ENCODE assay signal across 19 cellular contexts in the genomic region with DNA sequence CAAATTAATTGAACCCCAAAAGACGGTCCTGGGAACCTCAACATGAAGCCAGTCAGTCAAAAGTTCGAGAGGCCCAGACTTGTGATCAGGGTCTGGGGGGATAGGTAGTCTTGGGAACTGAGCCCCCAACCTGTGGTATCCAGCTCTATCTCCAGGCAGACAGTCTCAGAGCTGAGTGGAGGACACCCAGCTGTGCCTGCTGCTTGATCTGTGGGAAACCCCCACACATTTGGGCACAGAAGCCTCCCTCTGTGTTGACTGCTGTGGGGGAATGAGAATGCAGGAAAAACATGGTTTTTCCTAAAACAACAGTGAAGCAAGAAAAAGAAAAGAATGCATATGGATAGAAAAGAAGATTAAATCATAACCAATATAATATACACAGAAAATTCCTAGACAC. TPM values are rescaled to one million over a fixed set of nuclear protein-coding genes. Genes with fewer than 3 reads are reported as not detected.
DNase-seq lines count a peak whose midpoint lies in the region; ATAC-seq and TF ChIP-seq lines count a peak whose summit lies in the region.
"Had no signal": no experiment of that assay in that cellular context is flagged by ENCODE, and none has a peak within 500 bp of the region (broad histone marks: within the 10 kb centered on the region; RNA-seq: fewer than 3 reads in every experiment).

No MANE protein-coding gene starts in this region.

- peaks cover 5% of the 10 kb centered on the region for H3K36me3 Mint-ChIP-seq in WTC11
- no peaks in the 10 kb centered on the region for H3K36me3 Mint-ChIP-seq in dendritic cell treated with granulocyte-macrophage colony-stimulating factor and Interleukin-4, amounts not matched to agents 40 ng/mL and 50 ng/mL, for 4 days (ENCODE audit: low read depth)
- H3K36me3 Mint-ChIP-seq: CD4-positive, alpha-beta memory T cell had no signal

- no peaks in the 10 kb centered on the region for H3K9me3 Mint-ChIP-seq in WTC11
- H3K9me3 Mint-ChIP-seq in dendritic cell treated with granulocyte-macrophage colony-stimulating factor and Interleukin-4, amounts not matched to agents 40 ng/mL and 50 ng/mL, for 4 days: no peaks in the 10 kb centered on the region
- H3K9me3 Mint-ChIP-seq: CD4-positive, alpha-beta memory T cell had no signal

- H3K27me3 Mint-ChIP-seq in WTC11 (ENCODE audit: low read depth): no peaks in the 10 kb centered on the region
- H3K27me3 Mint-ChIP-seq in dendritic cell treated with granulocyte-macrophage colony-stimulating factor and Interleukin-4, amounts not matched to agents 40 ng/mL and 50 ng/mL, for 4 days: no peaks in the 10 kb centered on the region
- H3K27me3 Mint-ChIP-seq: CD4-positive, alpha-beta memory T cell had no signal

- H3K27ac Mint-ChIP-seq in WTC11: peak overlapping the region; percentile 60; the same call in 1 of the 2 replicates
- H3K27ac Mint-ChIP-seq in dendritic cell treated with granulocyte-macrophage colony-stimulating factor and Interleukin-4, amounts not matched to agents 40 ng/mL and 50 ng/mL, for 4 days: peak overlapping the region; percentile 65
- H3K27ac Mint-ChIP-seq: CD4-positive, alpha-beta memory T cell had no signal

- no peaks in the 10 kb centered on the region for H3K27me3 ChIP-seq in H7 (ENCODE audit: control insufficient read depth, insufficient read depth, low read length)
- no peaks in the 10 kb centered on the region for H3K27me3 ChIP-seq in heart right ventricle
- H3K27me3 ChIP-seq: BE2C; BLaER1 treated with 17β-estradiol and CSF1 and Interleukin-3, amounts not matched to agents 10 nM and 100 nM had no signal

- H3K4me3 Mint-ChIP-seq in WTC11: no peak overlapping the region
- H3K4me3 Mint-ChIP-seq in dendritic cell treated with granulocyte-macrophage colony-stimulating factor and Interleukin-4, amounts not matched to agents 40 ng/mL and 50 ng/mL, for 4 days: no peak overlapping the region
- H3K4me3 Mint-ChIP-seq: CD4-positive, alpha-beta memory T cell had no signal

- no peaks in the 10 kb centered on the region for H3K9me3 ChIP-seq in heart right ventricle
- H3K9me3 ChIP-seq: A549; BE2C; BLaER1 treated with 17β-estradiol and CSF1 and Interleukin-3, amounts not matched to agents 10 nM and 100 nM; Caco-2 had no signal

- ATAC-seq in WTC11: no peak
- ATAC-seq in GM21367 (IDR thresholded peaks at IDR 0.05; ENCODE audit: unreplicated experiment): no peak
- ATAC-seq in GM18873 (IDR thresholded peaks at IDR 0.05; ENCODE audit: low FRiP score, unreplicated experiment): no peak
- no peak for ATAC-seq in heart right ventricle
- ATAC-seq: A549 had no signal

- POLR2A ChIA-PET in WTC11 (lab: Charles Lee): interaction anchor here (0.7 kb wide), 2 partner anchors 12 to 73 kb away, joined by 4 to 6 read pairs; no protein-coding TSS in a partner anchor

- 90 to 100% methylated on average over 2 of the region's 2 CpGs for WGBS in heart right ventricle, 2 donors

- H3K4me3 ChIP-seq in H7 (ENCODE audit: insufficient read depth, low read depth, low read length) (no peak overlapping the region), heart right ventricle (no peak overlapping the region)
- H3K4me3 ChIP-seq: A549; BLaER1 treated with 17β-estradiol and CSF1 and Interleukin-3, amounts not matched to agents 10 nM and 100 nM had no signal

- H3K36me3 ChIP-seq in H7 (replicated peaks; ENCODE audit: control insufficient read depth, insufficient read depth, low read length): no peaks in the 10 kb centered on the region
- no peaks in the 10 kb centered on the region for H3K36me3 ChIP-seq in heart right ventricle
- H3K36me3 ChIP-seq: BE2C had no signal

- DNase-seq in H7 (peak; percentile 33), WTC11 (ENCODE audit: low spot score) (no peak), heart right ventricle (no peak)
- no peak for DNase-seq in activated effector memory CD4-positive, alpha-beta T cell treated with anti-CD3 and anti-CD28 coated beads, Interleukin-2, amount 50 U/mL, for 16 hours
- DNase-seq: 8988T; ACHN; AML-193; BE2C; Caco-2; CD4-positive, alpha-beta memory T cell; DMS153; DND-41; GOT3; HCEC 1CT had no signal

- intact Hi-C loops in dendritic cell treated with granulocyte-macrophage colony-stimulating factor and Interleukin-4, amounts not matched to agents 40 ng/mL and 50 ng/mL, for 4 days (cut with micrococcal nuclease): no loop called here
- intact Hi-C loops in heart right ventricle (cut with DNase I): no loop called here

- TF ChIP-seq CTCF in WTC11 (IDR thresholded peaks at IDR 0.05): no peak
- no peak for TF ChIP-seq CTCF in heart right ventricle (IDR thresholded peaks at IDR 0.05)

- H3K4me1 Mint-ChIP-seq in WTC11: no peaks in the 10 kb centered on the region
- H3K4me1 Mint-ChIP-seq in dendritic cell treated with granulocyte-macrophage colony-stimulating factor and Interleukin-4, amounts not matched to agents 40 ng/mL and 50 ng/mL, for 4 days (ENCODE audit: low read depth): peaks cover 43% of the 10 kb centered on the region
- H3K4me1 Mint-ChIP-seq: CD4-positive, alpha-beta memory T cell had no signal

- H3K27ac ChIP-seq in heart right ventricle: no peak overlapping the region
- H3K27ac ChIP-seq: A549; BLaER1 treated with 17β-estradiol and CSF1 and Interleukin-3, amounts not matched to agents 10 nM and 100 nM had no signal

- CTCF ChIA-PET in WTC11 (lab: Charles Lee): interaction anchor here (0.7 to 1.8 kb wide), 5 partner anchors 9 to 901 kb away, joined by 3 to 6 read pairs (median 3); no protein-coding TSS in a partner anchor

- no peaks in the 10 kb centered on the region for H3K4me1 ChIP-seq in heart right ventricle
- H3K4me1 ChIP-seq: A549, BE2C had no signal

TF ChIP-seq in WTC11, 78 proteins besides CTCF, POLR2A, EP300 and RAD21:
- TF ChIP-seq IRF2 (CRISPR knock-in tag; IDR thresholded peaks at IDR 0.05; ENCODE audit: borderline replicate concordance, low read depth) (no peak), ZNF416 (CRISPR knock-in tag; IDR thresholded peaks at IDR 0.05) (no peak), ZMAT4 (CRISPR knock-in tag; IDR thresholded peaks at IDR 0.05) (no peak), MXD4 (CRISPR knock-in tag; IDR thresholded peaks at IDR 0.05; ENCODE audit: borderline replicate concordance) (no peak), NFATC4 (CRISPR knock-in tag; IDR thresholded peaks at IDR 0.05) (no peak)
- TF ChIP-seq, protein P1, sequence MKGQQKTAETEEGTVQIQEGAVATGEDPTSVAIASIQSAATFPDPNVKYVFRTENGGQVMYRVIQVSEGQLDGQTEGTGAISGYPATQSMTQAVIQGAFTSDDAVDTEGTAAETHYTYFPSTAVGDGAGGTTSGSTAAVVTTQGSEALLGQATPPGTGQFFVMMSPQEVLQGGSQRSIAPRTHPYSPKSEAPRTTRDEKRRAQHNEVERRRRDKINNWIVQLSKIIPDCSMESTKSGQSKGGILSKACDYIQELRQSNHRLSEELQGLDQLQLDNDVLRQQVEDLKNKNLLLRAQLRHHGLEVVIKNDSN (CRISPR knock-in tag; IDR thresholded peaks at IDR 0.05): no peak
- TF ChIP-seq, protein P2, sequence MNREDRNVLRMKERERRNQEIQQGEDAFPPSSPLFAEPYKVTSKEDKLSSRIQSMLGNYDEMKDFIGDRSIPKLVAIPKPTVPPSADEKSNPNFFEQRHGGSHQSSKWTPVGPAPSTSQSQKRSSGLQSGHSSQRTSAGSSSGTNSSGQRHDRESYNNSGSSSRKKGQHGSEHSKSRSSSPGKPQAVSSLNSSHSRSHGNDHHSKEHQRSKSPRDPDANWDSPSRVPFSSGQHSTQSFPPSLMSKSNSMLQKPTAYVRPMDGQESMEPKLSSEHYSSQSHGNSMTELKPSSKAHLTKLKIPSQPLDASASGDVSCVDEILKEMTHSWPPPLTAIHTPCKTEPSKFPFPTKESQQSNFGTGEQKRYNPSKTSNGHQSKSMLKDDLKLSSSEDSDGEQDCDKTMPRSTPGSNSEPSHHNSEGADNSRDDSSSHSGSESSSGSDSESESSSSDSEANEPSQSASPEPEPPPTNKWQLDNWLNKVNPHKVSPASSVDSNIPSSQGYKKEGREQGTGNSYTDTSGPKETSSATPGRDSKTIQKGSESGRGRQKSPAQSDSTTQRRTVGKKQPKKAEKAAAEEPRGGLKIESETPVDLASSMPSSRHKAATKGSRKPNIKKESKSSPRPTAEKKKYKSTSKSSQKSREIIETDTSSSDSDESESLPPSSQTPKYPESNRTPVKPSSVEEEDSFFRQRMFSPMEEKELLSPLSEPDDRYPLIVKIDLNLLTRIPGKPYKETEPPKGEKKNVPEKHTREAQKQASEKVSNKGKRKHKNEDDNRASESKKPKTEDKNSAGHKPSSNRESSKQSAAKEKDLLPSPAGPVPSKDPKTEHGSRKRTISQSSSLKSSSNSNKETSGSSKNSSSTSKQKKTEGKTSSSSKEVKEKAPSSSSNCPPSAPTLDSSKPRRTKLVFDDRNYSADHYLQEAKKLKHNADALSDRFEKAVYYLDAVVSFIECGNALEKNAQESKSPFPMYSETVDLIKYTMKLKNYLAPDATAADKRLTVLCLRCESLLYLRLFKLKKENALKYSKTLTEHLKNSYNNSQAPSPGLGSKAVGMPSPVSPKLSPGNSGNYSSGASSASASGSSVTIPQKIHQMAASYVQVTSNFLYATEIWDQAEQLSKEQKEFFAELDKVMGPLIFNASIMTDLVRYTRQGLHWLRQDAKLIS (CRISPR knock-in tag; IDR thresholded peaks at IDR 0.05; ENCODE audit: borderline replicate concordance): no peak

RNA-seq across cellular contexts. Expression of gene SNX8, which starts 16.3 kb away (rescaled TPM):
- 23.2 and 28.2 TPM in 2 replicates for total RNA-seq in H7 (2014; rRNA removed; shearing (Covaris generic))
- total RNA-seq in WTC11 (2021) (44.9 to 50.8 TPM (median 49.6 TPM) in 3 replicates), heart right ventricle (10 to 100 TPM; 15.6 to 31.8 (median 21.6) TPM)
- polyA plus RNA-seq in heart right ventricle: 10 to 100 TPM; 14.7 to 19.7 TPM

RNA-seq across cellular contexts. Expression of gene EIF3B, which starts 24.1 kb away (rescaled TPM):
- 314 and 319 TPM in 2 replicates for total RNA-seq in H7 (2014; rRNA removed; shearing (Covaris generic))
- total RNA-seq in WTC11 (2021) (300 to 361 TPM (median 304 TPM) in 3 replicates), heart right ventricle (100 to 1,000 TPM in 1 of 10 donors, 10 to 100 TPM in 9; 64.0 to 102 (median 68.2) TPM)
- 10 to 100 TPM; 48.6 to 81.5 TPM for polyA plus RNA-seq in heart right ventricle
